Comparison of ENCODE assay signal across 9 cellular contexts in the genomic region with DNA sequence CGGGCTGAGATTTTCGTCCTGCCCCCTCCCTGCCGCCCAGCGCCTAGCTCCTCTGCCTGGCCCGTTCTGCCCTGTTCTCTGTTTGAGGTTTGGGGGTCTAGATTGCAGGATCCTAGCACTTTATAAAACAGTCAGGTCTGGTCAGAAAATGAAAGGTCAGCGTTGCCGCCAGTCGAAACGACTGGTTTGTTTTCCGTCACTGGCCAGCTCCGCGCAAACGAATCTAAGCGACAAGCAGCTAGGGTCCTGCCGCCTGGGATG. TPM values are rescaled to one million over a fixed set of nuclear protein-coding genes. Genes with fewer than 3 reads are reported as not detected.
DNase-seq lines count a peak whose midpoint lies in the region; ATAC-seq and TF ChIP-seq lines count a peak whose summit lies in the region.
"Had no signal": no experiment of that assay in that cellular context is flagged by ENCODE, and none has a peak within 500 bp of the region (broad histone marks: within the 10 kb centered on the region; RNA-seq: fewer than 3 reads in every experiment).

No MANE protein-coding gene starts in this region.

- no peaks in the 10 kb centered on the region for H3K9me3 Mint-ChIP-seq in activated T-cell treated with anti-CD3 and anti-CD28 coated beads, Interleukin-2, amount 50 U/mL, for 4 hours
- peaks cover 1% of the 10 kb centered on the region for H3K9me3 Mint-ChIP-seq in memory B cell

- H3K4me1 ChIP-seq in thymus (ENCODE audit: control insufficient read depth, insufficient read depth, low read length): peaks cover 34% of the 10 kb centered on the region

- ATAC-seq in activated T-cell treated with anti-CD3 and anti-CD28 coated beads, Interleukin-2, amount 50 U/mL, for 4 hours: no peak
- no peak for ATAC-seq in memory B cell (ENCODE audit: low read depth)
- ATAC-seq in HG02970 (IDR thresholded peaks at IDR 0.05; ENCODE audit: low FRiP score, unreplicated experiment): no peak

- peaks cover 25% of the 10 kb centered on the region for H3K36me3 ChIP-seq in thymus (ENCODE audit: control insufficient read depth, insufficient read depth)

- H3K27me3 Mint-ChIP-seq in activated T-cell treated with anti-CD3 and anti-CD28 coated beads, Interleukin-2, amount 50 U/mL, for 4 hours (ENCODE audit: low read depth): no peaks in the 10 kb centered on the region
- H3K27me3 Mint-ChIP-seq in memory B cell: peaks cover 28% of the 10 kb centered on the region

- DNase-seq in activated T-cell treated with anti-CD3 and anti-CD28 coated beads, Interleukin-2, amount 50 U/mL, for 4 hours: no peak
- DNase-seq in activated T-cell treated with anti-CD3 and anti-CD28 coated beads, Interleukin-2, amount 50 U/mL, for 48 hours: no peak
- DNase-seq in astrocyte of the cerebellum (ENCODE audit: low read depth): no peak
- no peak for DNase-seq in memory B cell (ENCODE audit: low spot score in 2 of 2)
- no peak for DNase-seq in erythroblast (lab: John Stamatoyannopoulos, UW)
- no peak for DNase-seq in NCI-H2171 treated with DMSO at 0.1 percent for 48 hours (lab: John Stamatoyannopoulos, UW)

- H3K4me3 ChIP-seq in astrocyte of the cerebellum (ENCODE audit: low read depth, low read length) (peak overlapping the region; percentile 10), thymus (ENCODE audit: low read length) (peak overlapping the region; percentile 70)

- peak overlapping the region; percentile 90 for H3K4me3 Mint-ChIP-seq in activated T-cell treated with anti-CD3 and anti-CD28 coated beads, Interleukin-2, amount 50 U/mL, for 4 hours
- H3K4me3 Mint-ChIP-seq in memory B cell: peak overlapping the region; percentile 92

- no peak for TF ChIP-seq CTCF in astrocyte of the cerebellum (IDR thresholded peaks at IDR 0.05; ENCODE audit: low read depth, low read length, missing control alignments)

- no peak overlapping the region for H3K27ac ChIP-seq in thymus (ENCODE audit: low read depth)
- H3K27ac ChIP-seq: C4-2B had no signal

- H3K4me1 Mint-ChIP-seq in activated T-cell treated with anti-CD3 and anti-CD28 coated beads, Interleukin-2, amount 50 U/mL, for 4 hours (ENCODE audit: low read depth): peaks cover 44% of the 10 kb centered on the region
- H3K4me1 Mint-ChIP-seq in memory B cell: peaks cover 25% of the 10 kb centered on the region

- no peak overlapping the region for H3K27ac Mint-ChIP-seq in memory B cell

- no peak for TF ChIP-seq POLR2A in erythroblast (IDR thresholded peaks at IDR 0.05; ENCODE audit: low read length)

- no peaks in the 10 kb centered on the region for H3K27me3 ChIP-seq in thymus (ENCODE audit: control insufficient read depth, insufficient read depth)

- H3K36me3 Mint-ChIP-seq in activated T-cell treated with anti-CD3 and anti-CD28 coated beads, Interleukin-2, amount 50 U/mL, for 4 hours (ENCODE audit: insufficient read depth): peaks cover 48% of the 10 kb centered on the region
- H3K36me3 Mint-ChIP-seq in memory B cell: peaks cover 2% of the 10 kb centered on the region

- in situ Hi-C loops in astrocyte of the cerebellum (cut with HindIII; ENCODE audit: low sequenced_read_pairs): no loop called here

- peaks cover 1% of the 10 kb centered on the region for H3K9me3 ChIP-seq in thymus (ENCODE audit: control insufficient read depth)

- 7% methylated on average over 15 of the region's 15 CpGs for WGBS in thymus

RNA-seq across cellular contexts. Expression of a gene that starts 4.4 kb away (rescaled TPM):
- total RNA-seq in activated T-cell treated with anti-CD3 and anti-CD28 coated beads, Interleukin-2, amount 50 U/mL, for 4 hours: 100 to 1,000 TPM in 2 of 3 donors, 10 to 100 TPM in 1; 99.4 to 136 (median 115) TPM
- 12.6 TPM for polyA plus RNA-seq in thymus
